In genomic region chr4:74794341-74794801, GRCh38 we compare ENCODE assay signal across 8 cellular contexts. TPM values are rescaled to one million over a fixed set of nuclear protein-coding genes. Genes with fewer than 3 reads are reported as not detected.
DNase-seq lines count a peak whose midpoint lies in the region; TF ChIP-seq lines count a peak whose summit lies in the region.
"Had no signal": no experiment of that assay in that cellular context is flagged by ENCODE, and none has a peak within 500 bp of the region (broad histone marks: within the 10 kb centered on the region; RNA-seq: fewer than 3 reads in every experiment).

Gene BTC (minus strand): TSS chr4:74794523. CDS start chr4:74794325, 198 bp downstream.

- H3K9me2 ChIP-seq in MM.1S (replicated peaks; ENCODE audit: insufficient read depth, low read length): no peaks in the 10 kb centered on the region

- DNase-seq in MM.1S: peak; percentile 84
- no peak for DNase-seq in globus pallidus (ENCODE audit: low spot score)
- DNase-seq in HUDEP-2 (lab: John Stamatoyannopoulos, UW; ENCODE audit: unreplicated experiment in 76 of 76): no peak
- DNase-seq: activated T-cell treated with anti-CD3 and anti-CD28 coated beads, Interleukin-2, amount 50 U/mL, for 4 hours had no signal

- H3K36me3 ChIP-seq in MM.1S (replicated peaks; ENCODE audit: insufficient read depth, low read length): no peaks in the 10 kb centered on the region
- H3K36me3 ChIP-seq in skeletal muscle tissue (ENCODE audit: control insufficient read depth in 3 of 3, insufficient read depth in 3 of 3, low read length in 3 of 3): no peaks in the 10 kb centered on the region

- H3K4me3 ChIP-seq in MM.1S (ENCODE audit: low read length) (peak within 1 kb of the TSS; percentile 78), iPS-11a (ENCODE audit: low read depth, low read length) (peak within 1 kb of the TSS; percentile 56), skeletal muscle tissue (ENCODE audit: low read length in 3 of 3) (peak within 1 kb of the TSS; percentile 60 to 71 (median 66))

- H3K27me3 ChIP-seq in MM.1S (replicated peaks; ENCODE audit: insufficient read depth, low read length) (no peaks in the 10 kb centered on the region), skeletal muscle tissue (ENCODE audit: control insufficient read depth in 3 of 3, insufficient read depth in 3 of 3, low read length in 3 of 3) (peaks cover 8 to 15% (median 11%) of the 10 kb centered on the region in 3 donors)

- H4K20me1 ChIP-seq in MM.1S (ENCODE audit: insufficient read depth, low read length): no peaks in the 10 kb centered on the region

- H3F3A ChIP-seq in MM.1S (ENCODE audit: insufficient read depth, low read length): 0 out of 2 replicates have a peak, but pooled peaks cover 4% of the 10 kb centered on the region

- H3K27ac ChIP-seq in MM.1S (ENCODE audit: low read length) (peak within 1 kb of the TSS; percentile 68), angular gyrus (ENCODE audit: low read depth, low read length) (peak within 1 kb of the TSS; percentile 8), skeletal muscle tissue (ENCODE audit: low read depth, low read length) (no peak within 1 kb of the TSS)

- peak within 1 kb of the TSS; percentile 90 for H2AFZ ChIP-seq in MM.1S (ENCODE audit: low read length)

- peaks cover 5% of the 10 kb centered on the region for H3K4me1 ChIP-seq in MM.1S (ENCODE audit: low read length)
- H3K4me1 ChIP-seq in skeletal muscle tissue (ENCODE audit: control insufficient read depth in 3 of 3, insufficient read depth in 3 of 3, low read length in 3 of 3): peaks cover 0 to 5% (median 2%) of the 10 kb centered on the region in 3 donors

- TF ChIP-seq CTCF in GM12872 (IDR thresholded peaks at IDR 0.05; ENCODE audit: insufficient read depth, low read depth, low read length): peak; percentile 26; the same call in 1 of the 3 replicates
- peak; percentile 63 for TF ChIP-seq CTCF in MM.1S (IDR thresholded peaks at IDR 0.05; ENCODE audit: low read length)

- no peaks in the 10 kb centered on the region for H3K79me2 ChIP-seq in MM.1S (ENCODE audit: low read length)

- H3K9me3 ChIP-seq in MM.1S (replicated peaks; ENCODE audit: insufficient read depth, low read length): no peaks in the 10 kb centered on the region
- H3K9me3 ChIP-seq in skeletal muscle tissue (ENCODE audit: control insufficient read depth in 3 of 3, low read length in 3 of 3): no peaks in the 10 kb centered on the region

- peak within 1 kb of the TSS; percentile 84 for H3K4me2 ChIP-seq in MM.1S (ENCODE audit: low read depth, low read length)

- H3K9ac ChIP-seq in MM.1S (ENCODE audit: low read length) (peak within 1 kb of the TSS; percentile 89), skeletal muscle tissue (ENCODE audit: low read depth in 1 of 3, low read length in 3 of 3) (peak within 1 kb of the TSS; percentile 61 to 73 (median 65))

RNA-seq across cellular contexts. Expression of gene BTC, which starts in this region (rescaled TPM):
- 3.1 TPM for total RNA-seq in skeletal muscle tissue
- total RNA-seq: activated T-cell treated with anti-CD3 and anti-CD28 coated beads, Interleukin-2, amount 50 U/mL, for 4 hours had no signal
